17 cellular contexts compared by ENCODE assay signal in genomic region chr1:182845894-182846293, GRCh38. TPM values are rescaled to one million over a fixed set of nuclear protein-coding genes. Genes with fewer than 3 reads are reported as not detected.
DNase-seq lines count a peak whose midpoint lies in the region; ATAC-seq, FAIRE-seq and TF ChIP-seq lines count a peak whose summit lies in the region.
"Had no signal": no experiment of that assay in that cellular context is flagged by ENCODE, and none has a peak within 500 bp of the region (broad histone marks: within the 10 kb centered on the region; RNA-seq: fewer than 3 reads in every experiment).

No MANE protein-coding gene starts in this region.

- H3K4me3 ChIP-seq in K562: no peak overlapping the region
- H3K4me3 ChIP-seq: Peyer's patch had no signal

- peaks cover 56% of the 10 kb centered on the region for H4K20me1 ChIP-seq in K562 (replicated peaks; ENCODE audit: control insufficient read depth, insufficient read depth, low read length)

- CTCF ChIA-PET in K562 (lab: Yijun Ruan, JAX; ENCODE audit: low intra/inter-chr PET ratio): no interaction called here

- TF ChIP-seq POLR2A in K562 (conservative IDR thresholded peaks at IDR 0.05): no peak

- no TSS peak for BruUV-seq in K562 (replicated peaks; lab: Mats Ljungman, UMichigan)

- intact Hi-C loops in K562 (cut with micrococcal nuclease): no loop called here

- FAIRE-seq in K562 (lab: Jason Lieb, UNC): no peak

- TF ChIP-seq CTCF in K562 (IDR thresholded peaks at IDR 0.05 in 2 of 3, conservative IDR thresholded peaks at IDR 0.05 in 1 of 3; ENCODE audit: insufficient read depth in 2 of 3, low read depth in 1 of 3, low read length in 3 of 3): no peak

- H3K27ac ChIP-seq in K562 (ENCODE audit: extremely low read depth, low read depth, low read length): no peak overlapping the region
- no peak overlapping the region for H3K27ac ChIP-seq in caudate nucleus (ENCODE audit: low read depth, low read length)
- H3K27ac ChIP-seq: Peyer's patch had no signal

- H3K36me3 Mint-ChIP-seq in activated naive CD8-positive, alpha-beta T cell: peaks cover 15% of the 10 kb centered on the region
- H3K36me3 Mint-ChIP-seq in activated naive CD8-positive, alpha-beta T cell treated with anti-CD3 and anti-CD28 coated beads for 36 hours: peaks cover 80% of the 10 kb centered on the region

- H3K9me3 Mint-ChIP-seq in activated naive CD8-positive, alpha-beta T cell (ENCODE audit: low read depth): no peaks in the 10 kb centered on the region
- H3K9me3 Mint-ChIP-seq in activated naive CD8-positive, alpha-beta T cell treated with anti-CD3 and anti-CD28 coated beads for 36 hours: no peaks in the 10 kb centered on the region
- H3K9me3 Mint-ChIP-seq in stimulated activated naive CD8-positive, alpha-beta T cell treated with anti-CD3 and anti-CD28 coated beads, Interleukin-15, amount 100 ng/mL, for 72 hours: no peaks in the 10 kb centered on the region
- H3K9me3 Mint-ChIP-seq: CD8-positive, alpha-beta T cell had no signal

- 83% methylated on average over 4 of the region's 5 CpGs for WGBS in K562 (ENCODE audit: insufficient coverage, low coverage, missing lambda C conversion rate)

- no peak overlapping the region for H2AFZ ChIP-seq in K562 (ENCODE audit: low read depth, low read length)

- H3K36me3 ChIP-seq in K562 (ENCODE audit: control insufficient read depth, insufficient read depth, low read length): peaks cover 98% of the 10 kb centered on the region

- H3K9ac ChIP-seq in K562 (ENCODE audit: insufficient read depth in 1 of 2, low read depth in 2 of 2, low read length in 2 of 2): no peak overlapping the region

- peaks cover 0 to 10% of the 10 kb centered on the region in 2 experiments; a peak in 4 of 5 replicates for H3K4me1 ChIP-seq in K562 (replicated peaks in 1 of 2; ENCODE audit: control insufficient read depth in 2 of 2, insufficient read depth in 2 of 2, low read length in 2 of 2)

- in situ Hi-C loops in K562 (cut with MboI): no loop called here

- peak overlapping the region; percentile 42 for H3K4me3 Mint-ChIP-seq in activated naive CD8-positive, alpha-beta T cell
- no peak overlapping the region for H3K4me3 Mint-ChIP-seq in activated naive CD8-positive, alpha-beta T cell treated with anti-CD3 and anti-CD28 coated beads for 36 hours
- H3K4me3 Mint-ChIP-seq in stimulated activated naive CD8-positive, alpha-beta T cell treated with anti-CD3 and anti-CD28 coated beads, Interleukin-15, amount 100 ng/mL, for 72 hours: no peak overlapping the region
- H3K4me3 Mint-ChIP-seq: B cell; CD8-positive, alpha-beta T cell had no signal

- H3K9me1 ChIP-seq in K562 (ENCODE audit: control insufficient read depth, insufficient read depth, low read length): peaks cover 7% of the 10 kb centered on the region

- no peak for TF ChIP-seq EP300 in K562 (IDR thresholded peaks at IDR 0.05; ENCODE audit: low read length)

- peaks cover 100% of the 10 kb centered on the region for H3K79me2 ChIP-seq in K562 (ENCODE audit: control insufficient read depth, insufficient read depth, low read length)

- H3K27ac Mint-ChIP-seq in activated naive CD8-positive, alpha-beta T cell: peak overlapping the region; percentile 78
- no peak overlapping the region for H3K27ac Mint-ChIP-seq in activated naive CD8-positive, alpha-beta T cell treated with anti-CD3 and anti-CD28 coated beads for 36 hours
- H3K27ac Mint-ChIP-seq in stimulated activated naive CD8-positive, alpha-beta T cell treated with anti-CD3 and anti-CD28 coated beads, Interleukin-15, amount 100 ng/mL, for 72 hours: peak overlapping the region; percentile 19 to 61
- H3K27ac Mint-ChIP-seq: B cell had no signal

- no peak for TF ChIP-seq RAD21 in K562 (CRISPR knock-in tag; conservative IDR thresholded peaks at IDR 0.05 in 1 of 2, IDR thresholded peaks at IDR 0.05 in 1 of 2)

- H3K4me2 ChIP-seq in K562 (ENCODE audit: insufficient read depth, low read length): no peak overlapping the region

- H3K4me1 Mint-ChIP-seq in activated naive CD8-positive, alpha-beta T cell (ENCODE audit: low read depth): peaks cover 89% of the 10 kb centered on the region
- peaks cover 85% of the 10 kb centered on the region for H3K4me1 Mint-ChIP-seq in activated naive CD8-positive, alpha-beta T cell treated with anti-CD3 and anti-CD28 coated beads for 36 hours
- H3K4me1 Mint-ChIP-seq in stimulated activated naive CD8-positive, alpha-beta T cell treated with anti-CD3 and anti-CD28 coated beads, Interleukin-15, amount 100 ng/mL, for 72 hours: peaks cover 93% of the 10 kb centered on the region

- no peak for DNase-seq in activated naive CD8-positive, alpha-beta T cell treated with anti-CD3 and anti-CD28 coated beads for 36 hours
- DNase-seq in NCI-H82 (lab: John Stamatoyannopoulos, UW) (peak; percentile 80), K562 (ENCODE audit: extremely low read depth in 1 of 4, low spot score in 3 of 4) (no peak), caudate nucleus (lab: John Stamatoyannopoulos, UW) (no peak), SHP77 (lab: John Stamatoyannopoulos, UW) (no peak)
- DNase-seq in stimulated activated naive CD8-positive, alpha-beta T cell treated with anti-CD3 and anti-CD28 coated beads, Interleukin-15, amount 100 ng/mL, for 72 hours: no peak
- DNase-seq: CD8-positive, alpha-beta T cell; HCEC 1CT; IMR-90; NCI-H1417; NCI-H1930; NCI-H2171 treated with DMSO at 0.1 percent for 48 hours; NCI-H774; Peyer's patch; Right ventricle myocardium superior had no signal

- H3K9me3 ChIP-seq in K562 (replicated peaks; ENCODE audit: control insufficient read depth, insufficient read depth, low read depth, low read length): no peaks in the 10 kb centered on the region
- H3K9me3 ChIP-seq: Peyer's patch had no signal

- H3K27me3 ChIP-seq in K562 (ENCODE audit: control insufficient read depth in 2 of 2, insufficient read depth in 2 of 2, low read length in 2 of 2): no peaks in the 10 kb centered on the region
- H3K27me3 ChIP-seq: Peyer's patch had no signal

- H3K27me3 Mint-ChIP-seq in activated naive CD8-positive, alpha-beta T cell: no peaks in the 10 kb centered on the region
- no peaks in the 10 kb centered on the region for H3K27me3 Mint-ChIP-seq in activated naive CD8-positive, alpha-beta T cell treated with anti-CD3 and anti-CD28 coated beads for 36 hours
- H3K27me3 Mint-ChIP-seq in stimulated activated naive CD8-positive, alpha-beta T cell treated with anti-CD3 and anti-CD28 coated beads, Interleukin-15, amount 100 ng/mL, for 72 hours: no peaks in the 10 kb centered on the region
- H3K27me3 Mint-ChIP-seq: B cell had no signal

- POLR2A ChIA-PET in K562 (lab: Yijun Ruan, JAX): interaction anchor here (1.5 to 2.3 kb wide), 2 partner anchors 8 to 15 kb away, joined by 3 to 7 read pairs; no protein-coding TSS in a partner anchor

- no peak for ATAC-seq in K562
- no peak for ATAC-seq in stimulated activated naive CD8-positive, alpha-beta T cell treated with anti-CD3 and anti-CD28 coated beads, Interleukin-15, amount 100 ng/mL, for 72 hours
- ATAC-seq: CD8-positive, alpha-beta T cell had no signal

TF ChIP-seq in K562, 482 proteins besides CTCF, POLR2A, EP300 and RAD21 (continues in another document):
- TF ChIP-seq KDM2B (CRISPR knock-in tag; IDR thresholded peaks at IDR 0.05) (no peak), THRAP3 (IDR thresholded peaks at IDR 0.05; ENCODE audit: borderline replicate concordance) (no peak), IFI16 (CRISPR knock-in tag; IDR thresholded peaks at IDR 0.05) (no peak), ZNF699 (CRISPR knock-in tag; IDR thresholded peaks at IDR 0.05; ENCODE audit: insufficient replicate concordance) (no peak)

RNA-seq across cellular contexts. Expression of gene DHX9, which starts 6.7 kb away (rescaled TPM):
- 100 to 1,000 TPM; 310 to 318 TPM for total RNA-seq in activated naive CD8-positive, alpha-beta T cell treated with anti-CD3 and anti-CD28 coated beads for 36 hours
- total RNA-seq in K562 (2011; cell fraction: chromatin; rRNA removed; ENCODE audit: low replicate concordance): 182 and 518 TPM in 2 replicates
- total RNA-seq in K562 (2011; cell fraction: nucleolus; rRNA removed): 112 and 145 TPM in 2 replicates
- 168 and 205 TPM in 2 replicates for total RNA-seq in K562 (2011; cell fraction: nucleoplasm; rRNA removed)
- total RNA-seq in K562 (2014; rRNA removed): 234 and 269 TPM in 2 replicates
- 355 and 364 TPM in 2 replicates for total RNA-seq in K562 (2014; rRNA removed; fragmentation: Illumina TruSeq; extraction: Trizol)
- 395 and 409 TPM in 2 replicates for total RNA-seq in K562 (2015; rRNA removed; fragmentation: Illumina TruSeq; extraction: Trizol)
- 329 and 341 TPM in 2 replicates for total RNA-seq in K562 (2021)
- 241 and 373 TPM in 2 replicates for polyA plus RNA-seq in K562 (2011; rRNA removed)
- 153 and 188 TPM in 2 replicates for polyA plus RNA-seq in K562 (2011; cell fraction: cytosol; rRNA removed)
- 193 and 234 TPM in 2 replicates for polyA plus RNA-seq in K562 (2011; cell fraction: nucleus; rRNA removed)
- 141 and 260 TPM in 2 replicates for polyA plus RNA-seq in K562 (2012)
- 265 and 294 TPM in 2 replicates for polyA plus RNA-seq in K562 (2014; fragmentation: Illumina TruSeq; extraction: Trizol)
- 100 to 1,000 TPM; 100 to 246 TPM for polyA plus RNA-seq in K562 (2014; fragmentation: Nextera tagmentation; extraction: Ambion mirVana)
- 275 and 300 TPM in 2 replicates for polyA plus RNA-seq in K562 (2014; rRNA removed)
- polyA minus RNA-seq in K562 (2011; rRNA and poly(A)+ RNA removed): 621 and 707 TPM in 2 replicates
- 125 and 221 TPM in 2 replicates for polyA minus RNA-seq in K562 (2011; cell fraction: cytosol; rRNA and poly(A)+ RNA removed)
- polyA minus RNA-seq in K562 (2011; cell fraction: nucleus; rRNA and poly(A)+ RNA removed): 236 and 384 TPM in 2 replicates

RNA-seq across cellular contexts. Expression of gene NPL, which starts 56.3 kb away (rescaled TPM):
- 1 to 10 TPM; 4.7 to 5.4 TPM for total RNA-seq in activated naive CD8-positive, alpha-beta T cell treated with anti-CD3 and anti-CD28 coated beads for 36 hours
- total RNA-seq in K562 (2011; cell fraction: chromatin; rRNA removed; ENCODE audit: low replicate concordance): 10.3 and 14.9 TPM in 2 replicates
- 5.8 and 6.1 TPM in 2 replicates for total RNA-seq in K562 (2011; cell fraction: nucleolus; rRNA removed)
- 13.4 and 17.6 TPM in 2 replicates for total RNA-seq in K562 (2011; cell fraction: nucleoplasm; rRNA removed)
- total RNA-seq in K562 (2014; rRNA removed): 7.3 and 9.9 TPM in 2 replicates
- 13.4 and 17.9 TPM in 2 replicates for total RNA-seq in K562 (2014; rRNA removed; fragmentation: Illumina TruSeq; extraction: Trizol)
- 11.5 and 15.8 TPM in 2 replicates for total RNA-seq in K562 (2015; rRNA removed; fragmentation: Illumina TruSeq; extraction: Trizol)
- 14.3 and 15.0 TPM in 2 replicates for total RNA-seq in K562 (2021)
- 8.8 and 10.2 TPM in 2 replicates for polyA plus RNA-seq in K562 (2011; rRNA removed)
- polyA plus RNA-seq in K562 (2011; cell fraction: cytosol; rRNA removed): 4.3 and 11.9 TPM in 2 replicates
- polyA plus RNA-seq in K562 (2011; cell fraction: nucleus; rRNA removed): 15.2 and 18.7 TPM in 2 replicates
- polyA plus RNA-seq in K562 (2012): 13.2 and 29.8 TPM in 2 replicates
- polyA plus RNA-seq in K562 (2014; fragmentation: Illumina TruSeq; extraction: Trizol): 14.7 and 19.2 TPM in 2 replicates
- 10 to 100 TPM; 20.8 to 22.3 TPM for polyA plus RNA-seq in K562 (2014; fragmentation: Nextera tagmentation; extraction: Ambion mirVana)
- 14.0 and 14.2 TPM in 2 replicates for polyA plus RNA-seq in K562 (2014; rRNA removed)
- polyA minus RNA-seq in K562 (2011; rRNA and poly(A)+ RNA removed): 13.2 and 21.9 TPM in 2 replicates
- polyA minus RNA-seq in K562 (2011; cell fraction: cytosol; rRNA and poly(A)+ RNA removed): 3.3 and 5.7 TPM in 2 replicates
- 3.5 and 6.0 TPM in 2 replicates for polyA minus RNA-seq in K562 (2011; cell fraction: nucleus; rRNA and poly(A)+ RNA removed)
